3 cellular contexts compared by ENCODE assay signal in the genomic region with DNA sequence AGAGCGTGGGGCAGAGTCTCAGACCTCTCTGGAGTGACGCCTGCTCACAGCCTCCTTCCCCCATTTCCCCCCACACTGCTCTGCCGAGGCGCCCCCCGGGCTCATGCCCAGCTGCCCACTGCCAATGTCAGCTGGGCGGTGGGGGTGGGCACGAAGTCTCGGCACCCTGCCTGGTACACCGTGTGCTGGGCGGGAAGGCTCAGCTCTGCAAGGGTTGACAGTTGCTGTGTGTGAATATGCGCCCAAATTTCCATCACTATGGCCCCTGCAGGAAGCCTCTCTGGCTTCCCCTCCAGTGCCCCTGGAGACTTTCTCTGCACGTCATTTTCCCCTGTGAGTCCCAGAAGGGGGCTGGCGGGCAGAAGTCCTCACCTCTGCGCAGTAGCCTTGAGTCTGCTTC.
TF ChIP-seq lines count a peak whose summit lies in the region.

No MANE protein-coding gene starts in this region.

TF ChIP-seq in GM23338, 12 proteins besides CTCF, POLR2A, EP300 and RAD21 (continued from another document):
- TF ChIP-seq, protein P1, sequence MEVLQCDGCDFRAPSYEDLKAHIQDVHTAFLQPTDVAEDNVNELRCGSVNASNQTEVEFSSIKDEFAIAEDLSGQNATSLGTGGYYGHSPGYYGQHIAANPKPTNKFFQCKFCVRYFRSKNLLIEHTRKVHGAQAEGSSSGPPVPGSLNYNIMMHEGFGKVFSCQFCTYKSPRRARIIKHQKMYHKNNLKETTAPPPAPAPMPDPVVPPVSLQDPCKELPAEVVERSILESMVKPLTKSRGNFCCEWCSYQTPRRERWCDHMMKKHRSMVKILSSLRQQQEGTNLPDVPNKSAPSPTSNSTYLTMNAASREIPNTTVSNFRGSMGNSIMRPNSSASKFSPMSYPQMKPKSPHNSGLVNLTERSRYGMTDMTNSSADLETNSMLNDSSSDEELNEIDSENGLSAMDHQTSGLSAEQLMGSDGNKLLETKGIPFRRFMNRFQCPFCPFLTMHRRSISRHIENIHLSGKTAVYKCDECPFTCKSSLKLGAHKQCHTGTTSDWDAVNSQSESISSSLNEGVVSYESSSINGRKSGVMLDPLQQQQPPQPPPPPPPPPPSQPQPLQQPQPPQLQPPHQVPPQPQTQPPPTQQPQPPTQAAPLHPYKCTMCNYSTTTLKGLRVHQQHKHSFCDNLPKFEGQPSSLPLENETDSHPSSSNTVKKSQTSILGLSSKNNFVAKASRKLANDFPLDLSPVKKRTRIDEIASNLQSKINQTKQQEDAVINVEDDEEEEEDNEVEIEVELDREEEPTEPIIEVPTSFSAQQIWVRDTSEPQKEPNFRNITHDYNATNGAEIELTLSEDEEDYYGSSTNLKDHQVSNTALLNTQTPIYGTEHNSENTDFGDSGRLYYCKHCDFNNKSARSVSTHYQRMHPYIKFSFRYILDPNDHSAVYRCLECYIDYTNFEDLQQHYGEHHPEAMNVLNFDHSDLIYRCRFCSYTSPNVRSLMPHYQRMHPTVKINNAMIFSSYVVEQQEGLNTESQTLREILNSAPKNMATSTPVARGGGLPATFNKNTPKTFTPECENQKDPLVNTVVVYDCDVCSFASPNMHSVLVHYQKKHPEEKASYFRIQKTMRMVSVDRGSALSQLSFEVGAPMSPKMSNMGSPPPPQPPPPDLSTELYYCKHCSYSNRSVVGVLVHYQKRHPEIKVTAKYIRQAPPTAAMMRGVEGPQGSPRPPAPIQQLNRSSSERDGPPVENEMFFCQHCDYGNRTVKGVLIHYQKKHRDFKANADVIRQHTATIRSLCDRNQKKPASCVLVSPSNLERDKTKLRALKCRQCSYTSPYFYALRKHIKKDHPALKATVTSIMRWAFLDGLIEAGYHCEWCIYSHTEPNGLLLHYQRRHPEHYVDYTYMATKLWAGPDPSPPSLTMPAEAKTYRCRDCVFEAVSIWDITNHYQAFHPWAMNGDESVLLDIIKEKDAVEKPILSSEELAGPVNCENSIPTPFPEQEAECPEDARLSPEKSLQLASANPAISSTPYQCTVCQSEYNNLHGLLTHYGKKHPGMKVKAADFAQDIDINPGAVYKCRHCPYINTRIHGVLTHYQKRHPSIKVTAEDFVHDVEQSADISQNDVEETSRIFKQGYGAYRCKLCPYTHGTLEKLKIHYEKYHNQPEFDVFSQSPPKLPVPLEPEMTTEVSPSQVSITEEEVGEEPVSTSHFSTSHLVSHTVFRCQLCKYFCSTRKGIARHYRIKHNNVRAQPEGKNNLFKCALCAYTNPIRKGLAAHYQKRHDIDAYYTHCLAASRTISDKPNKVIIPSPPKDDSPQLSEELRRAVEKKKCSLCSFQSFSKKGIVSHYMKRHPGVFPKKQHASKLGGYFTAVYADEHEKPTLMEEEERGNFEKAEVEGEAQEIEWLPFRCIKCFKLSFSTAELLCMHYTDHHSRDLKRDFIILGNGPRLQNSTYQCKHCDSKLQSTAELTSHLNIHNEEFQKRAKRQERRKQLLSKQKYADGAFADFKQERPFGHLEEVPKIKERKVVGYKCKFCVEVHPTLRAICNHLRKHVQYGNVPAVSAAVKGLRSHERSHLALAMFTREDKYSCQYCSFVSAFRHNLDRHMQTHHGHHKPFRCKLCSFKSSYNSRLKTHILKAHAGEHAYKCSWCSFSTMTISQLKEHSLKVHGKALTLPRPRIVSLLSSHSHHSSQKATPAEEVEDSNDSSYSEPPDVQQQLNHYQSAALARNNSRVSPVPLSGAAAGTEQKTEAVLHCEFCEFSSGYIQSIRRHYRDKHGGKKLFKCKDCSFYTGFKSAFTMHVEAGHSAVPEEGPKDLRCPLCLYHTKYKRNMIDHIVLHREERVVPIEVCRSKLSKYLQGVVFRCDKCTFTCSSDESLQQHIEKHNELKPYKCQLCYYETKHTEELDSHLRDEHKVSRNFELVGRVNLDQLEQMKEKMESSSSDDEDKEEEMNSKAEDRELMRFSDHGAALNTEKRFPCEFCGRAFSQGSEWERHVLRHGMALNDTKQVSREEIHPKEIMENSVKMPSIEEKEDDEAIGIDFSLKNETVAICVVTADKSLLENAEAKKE (CRISPR knock-in tag; IDR thresholded peaks at IDR 0.05), result no peak
- no peak for TF ChIP-seq ZNF114 (CRISPR knock-in tag; IDR thresholded peaks at IDR 0.05)

TF ChIP-seq in WTC11, 78 proteins besides CTCF, POLR2A, EP300 and RAD21 (continued from another document):
- TF ChIP-seq, protein P2, sequence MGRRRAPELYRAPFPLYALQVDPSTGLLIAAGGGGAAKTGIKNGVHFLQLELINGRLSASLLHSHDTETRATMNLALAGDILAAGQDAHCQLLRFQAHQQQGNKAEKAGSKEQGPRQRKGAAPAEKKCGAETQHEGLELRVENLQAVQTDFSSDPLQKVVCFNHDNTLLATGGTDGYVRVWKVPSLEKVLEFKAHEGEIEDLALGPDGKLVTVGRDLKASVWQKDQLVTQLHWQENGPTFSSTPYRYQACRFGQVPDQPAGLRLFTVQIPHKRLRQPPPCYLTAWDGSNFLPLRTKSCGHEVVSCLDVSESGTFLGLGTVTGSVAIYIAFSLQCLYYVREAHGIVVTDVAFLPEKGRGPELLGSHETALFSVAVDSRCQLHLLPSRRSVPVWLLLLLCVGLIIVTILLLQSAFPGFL (CRISPR knock-in tag; IDR thresholded peaks at IDR 0.05; ENCODE audit: borderline replicate concordance), result no peak
- TF ChIP-seq, protein P3, sequence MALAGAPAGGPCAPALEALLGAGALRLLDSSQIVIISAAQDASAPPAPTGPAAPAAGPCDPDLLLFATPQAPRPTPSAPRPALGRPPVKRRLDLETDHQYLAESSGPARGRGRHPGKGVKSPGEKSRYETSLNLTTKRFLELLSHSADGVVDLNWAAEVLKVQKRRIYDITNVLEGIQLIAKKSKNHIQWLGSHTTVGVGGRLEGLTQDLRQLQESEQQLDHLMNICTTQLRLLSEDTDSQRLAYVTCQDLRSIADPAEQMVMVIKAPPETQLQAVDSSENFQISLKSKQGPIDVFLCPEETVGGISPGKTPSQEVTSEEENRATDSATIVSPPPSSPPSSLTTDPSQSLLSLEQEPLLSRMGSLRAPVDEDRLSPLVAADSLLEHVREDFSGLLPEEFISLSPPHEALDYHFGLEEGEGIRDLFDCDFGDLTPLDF (CRISPR knock-in tag; IDR thresholded peaks at IDR 0.05), result no peak
- TF ChIP-seq IRF2 (CRISPR knock-in tag; IDR thresholded peaks at IDR 0.05; ENCODE audit: borderline replicate concordance, low read depth) (no peak), GTF2I (CRISPR knock-in tag; conservative IDR thresholded peaks at IDR 0.05) (no peak), JUN (CRISPR knock-in tag; IDR thresholded peaks at IDR 0.05) (no peak), MXD4 (CRISPR knock-in tag; IDR thresholded peaks at IDR 0.05; ENCODE audit: borderline replicate concordance) (no peak), ELF4 (CRISPR knock-in tag; IDR thresholded peaks at IDR 0.05; ENCODE audit: low read depth) (no peak)

TF ChIP-seq in HepG2, 621 proteins besides CTCF, POLR2A, EP300 and RAD21 (continued from another document):
- TF ChIP-seq, protein P4, sequence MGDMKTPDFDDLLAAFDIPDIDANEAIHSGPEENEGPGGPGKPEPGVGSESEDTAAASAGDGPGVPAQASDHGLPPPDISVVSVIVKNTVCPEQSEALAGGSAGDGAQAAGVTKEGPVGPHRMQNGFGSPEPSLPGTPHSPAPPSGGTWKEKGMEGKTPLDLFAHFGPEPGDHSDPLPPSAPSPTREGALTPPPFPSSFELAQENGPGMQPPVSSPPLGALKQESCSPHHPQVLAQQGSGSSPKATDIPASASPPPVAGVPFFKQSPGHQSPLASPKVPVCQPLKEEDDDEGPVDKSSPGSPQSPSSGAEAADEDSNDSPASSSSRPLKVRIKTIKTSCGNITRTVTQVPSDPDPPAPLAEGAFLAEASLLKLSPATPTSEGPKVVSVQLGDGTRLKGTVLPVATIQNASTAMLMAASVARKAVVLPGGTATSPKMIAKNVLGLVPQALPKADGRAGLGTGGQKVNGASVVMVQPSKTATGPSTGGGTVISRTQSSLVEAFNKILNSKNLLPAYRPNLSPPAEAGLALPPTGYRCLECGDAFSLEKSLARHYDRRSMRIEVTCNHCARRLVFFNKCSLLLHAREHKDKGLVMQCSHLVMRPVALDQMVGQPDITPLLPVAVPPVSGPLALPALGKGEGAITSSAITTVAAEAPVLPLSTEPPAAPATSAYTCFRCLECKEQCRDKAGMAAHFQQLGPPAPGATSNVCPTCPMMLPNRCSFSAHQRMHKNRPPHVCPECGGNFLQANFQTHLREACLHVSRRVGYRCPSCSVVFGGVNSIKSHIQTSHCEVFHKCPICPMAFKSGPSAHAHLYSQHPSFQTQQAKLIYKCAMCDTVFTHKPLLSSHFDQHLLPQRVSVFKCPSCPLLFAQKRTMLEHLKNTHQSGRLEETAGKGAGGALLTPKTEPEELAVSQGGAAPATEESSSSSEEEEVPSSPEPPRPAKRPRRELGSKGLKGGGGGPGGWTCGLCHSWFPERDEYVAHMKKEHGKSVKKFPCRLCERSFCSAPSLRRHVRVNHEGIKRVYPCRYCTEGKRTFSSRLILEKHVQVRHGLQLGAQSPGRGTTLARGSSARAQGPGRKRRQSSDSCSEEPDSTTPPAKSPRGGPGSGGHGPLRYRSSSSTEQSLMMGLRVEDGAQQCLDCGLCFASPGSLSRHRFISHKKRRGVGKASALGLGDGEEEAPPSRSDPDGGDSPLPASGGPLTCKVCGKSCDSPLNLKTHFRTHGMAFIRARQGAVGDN (CRISPR knock-in tag; IDR thresholded peaks at IDR 0.05), result no peak
